Comparison of ENCODE assay signal across 1 cellular context in genomic region chr12:117034249-117034648, GRCh38.
TF ChIP-seq lines count a peak whose summit lies in the region.

No MANE protein-coding gene starts in this region.

TF ChIP-seq in HCT116, 20 proteins besides CTCF, POLR2A, EP300 and RAD21 (continued from another document):
- TF ChIP-seq, protein P1, sequence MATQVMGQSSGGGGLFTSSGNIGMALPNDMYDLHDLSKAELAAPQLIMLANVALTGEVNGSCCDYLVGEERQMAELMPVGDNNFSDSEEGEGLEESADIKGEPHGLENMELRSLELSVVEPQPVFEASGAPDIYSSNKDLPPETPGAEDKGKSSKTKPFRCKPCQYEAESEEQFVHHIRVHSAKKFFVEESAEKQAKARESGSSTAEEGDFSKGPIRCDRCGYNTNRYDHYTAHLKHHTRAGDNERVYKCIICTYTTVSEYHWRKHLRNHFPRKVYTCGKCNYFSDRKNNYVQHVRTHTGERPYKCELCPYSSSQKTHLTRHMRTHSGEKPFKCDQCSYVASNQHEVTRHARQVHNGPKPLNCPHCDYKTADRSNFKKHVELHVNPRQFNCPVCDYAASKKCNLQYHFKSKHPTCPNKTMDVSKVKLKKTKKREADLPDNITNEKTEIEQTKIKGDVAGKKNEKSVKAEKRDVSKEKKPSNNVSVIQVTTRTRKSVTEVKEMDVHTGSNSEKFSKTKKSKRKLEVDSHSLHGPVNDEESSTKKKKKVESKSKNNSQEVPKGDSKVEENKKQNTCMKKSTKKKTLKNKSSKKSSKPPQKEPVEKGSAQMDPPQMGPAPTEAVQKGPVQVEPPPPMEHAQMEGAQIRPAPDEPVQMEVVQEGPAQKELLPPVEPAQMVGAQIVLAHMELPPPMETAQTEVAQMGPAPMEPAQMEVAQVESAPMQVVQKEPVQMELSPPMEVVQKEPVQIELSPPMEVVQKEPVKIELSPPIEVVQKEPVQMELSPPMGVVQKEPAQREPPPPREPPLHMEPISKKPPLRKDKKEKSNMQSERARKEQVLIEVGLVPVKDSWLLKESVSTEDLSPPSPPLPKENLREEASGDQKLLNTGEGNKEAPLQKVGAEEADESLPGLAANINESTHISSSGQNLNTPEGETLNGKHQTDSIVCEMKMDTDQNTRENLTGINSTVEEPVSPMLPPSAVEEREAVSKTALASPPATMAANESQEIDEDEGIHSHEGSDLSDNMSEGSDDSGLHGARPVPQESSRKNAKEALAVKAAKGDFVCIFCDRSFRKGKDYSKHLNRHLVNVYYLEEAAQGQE (IDR thresholded peaks at IDR 0.05; ENCODE audit: low read depth): no peak
- TF ChIP-seq FOSL1 (IDR thresholded peaks at IDR 0.05; ENCODE audit: low read depth) (no peak), TCF7L2 (IDR thresholded peaks at IDR 0.05; ENCODE audit: borderline replicate concordance, extremely low read depth, insufficient read depth, insufficient read length) (no peak), EGR1 (IDR thresholded peaks at IDR 0.05; ENCODE audit: low read depth) (no peak), JUND (IDR thresholded peaks at IDR 0.05) (no peak), ATF3 (IDR thresholded peaks at IDR 0.05) (no peak), SP1 (IDR thresholded peaks at IDR 0.05; ENCODE audit: low read depth) (no peak)
